Comparison of ENCODE assay signal across 8 cellular contexts in the genomic region with DNA sequence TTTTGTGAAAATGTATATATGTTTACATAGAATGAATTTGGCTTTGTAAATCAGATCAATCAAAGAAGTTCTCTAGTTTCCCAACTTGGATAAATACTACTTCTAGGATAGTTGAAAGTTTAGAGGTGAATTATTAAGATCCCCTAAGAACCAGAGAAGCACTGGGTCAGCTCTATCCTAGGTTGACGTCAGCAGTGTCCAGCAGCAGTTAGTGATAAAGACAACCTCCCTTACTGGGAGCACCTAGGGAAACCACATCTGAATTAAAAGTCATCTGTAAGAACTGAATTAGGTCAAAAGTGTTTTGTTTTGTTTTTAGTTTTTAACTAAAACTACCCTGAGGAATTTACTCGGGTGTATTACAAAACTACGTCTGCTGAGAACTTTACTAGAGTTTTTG.
"Had no signal": no experiment of that assay in that cellular context is flagged by ENCODE, and none has a peak within 500 bp of the region (broad histone marks: within the 10 kb centered on the region; RNA-seq: fewer than 3 reads in every experiment).

No MANE protein-coding gene starts in this region.

- H2AFZ ChIP-seq: GM23338 had no signal

- FAIRE-seq: H1, HepG2 had no signal

- H3K4me3 ChIP-seq: GM23338, HAP-1 had no signal

- H3K36me3 ChIP-seq: HAP-1 had no signal

- ATAC-seq: GM23338, HCT116, HepG2 had no signal

- H3K27ac ChIP-seq: HL-60 had no signal

- H3K4me1 ChIP-seq: HAP-1 had no signal

- H3K4me2 ChIP-seq: GM23338 had no signal

- H3K9me3 ChIP-seq: HAP-1 had no signal

- DNase-seq: H7, HFFc6 had no signal
